In genomic region chr3:10702961-10703740, GRCh38 we compare ENCODE assay signal across 11 cellular contexts.
DNase-seq lines count a peak whose midpoint lies in the region; ATAC-seq and TF ChIP-seq lines count a peak whose summit lies in the region.
"Had no signal": no experiment of that assay in that cellular context is flagged by ENCODE, and none has a peak within 500 bp of the region (broad histone marks: within the 10 kb centered on the region; RNA-seq: fewer than 3 reads in every experiment).

No MANE protein-coding gene starts in this region.

- H3K27me3 ChIP-seq in HCT116 (ENCODE audit: insufficient read depth, low read length) = no peaks in the 10 kb centered on the region
- H3K27me3 ChIP-seq in suprapubic skin = peaks cover 62% of the 10 kb centered on the region

- no peaks in the 10 kb centered on the region for H3K4me1 Mint-ChIP-seq in Calu3 (ENCODE audit: low read depth, unreplicated experiment)
- peaks cover 14% of the 10 kb centered on the region for H3K4me1 Mint-ChIP-seq in activated T-cell treated with anti-CD3 and anti-CD28 coated beads, Interleukin-2, amount 50 U/mL, for 24 hours (ENCODE audit: low read depth)

- no peak overlapping the region for H3K9ac ChIP-seq in HCT116 (ENCODE audit: low read length)

- peak; percentile 23 for DNase-seq in Calu3
- peak; percentile 44 for DNase-seq in HCT116 (ENCODE audit: low read depth, low spot score)
- DNase-seq in activated T-cell treated with anti-CD3 and anti-CD28 coated beads, Interleukin-2, amount 50 U/mL, for 24 hours = peak; percentile 42
- peak; percentile 10 for DNase-seq in kidney tubule cell (ENCODE audit: low spot score)
- no peak for DNase-seq in GM10248 (ENCODE audit: extremely low spot score)
- no peak for DNase-seq in activated gamma-delta T cell treated with Interleukin-2 at 50 U/mL for 16 hours
- no peak for DNase-seq in activated effector memory CD4-positive, alpha-beta T cell treated with Interleukin-2 at 50 U/mL for 16 hours
- no peak for DNase-seq in suprapubic skin (ENCODE audit: low spot score in 2 of 2)
- DNase-seq: NCI-H2029 treated with DMSO at 0.1 percent for 48 hours, stomach, T-helper 17 cell had no signal

- peak; percentile 98 for ATAC-seq in HCT116
- ATAC-seq: T-helper 17 cell had no signal

- H3K27ac ChIP-seq in HCT116 (ENCODE audit: low read depth, low read length) = no peak overlapping the region
- H3K27ac ChIP-seq in suprapubic skin = no peak overlapping the region
- H3K27ac ChIP-seq: stomach had no signal

- intact Hi-C loops in Calu3 (cut with micrococcal nuclease; ENCODE audit: unreplicated experiment) = no loop called here
- intact Hi-C loops in HCT116 (cut with micrococcal nuclease) = loop anchor here (5.0 to 10.0 kb wide), 3 partner anchors 188 to 361 kb away; no protein-coding TSS in a partner anchor

- BruUV-seq in Calu3 (replicated peaks; lab: Mats Ljungman, UMichigan) (no TSS peak), HCT116 (replicated peaks; lab: Mats Ljungman, UMichigan) (no TSS peak)

- WGBS in suprapubic skin = 35% methylated on average over 14 of the region's 14 CpGs

- no peak for TF ChIP-seq POLR2A in HCT116 (IDR thresholded peaks at IDR 0.05; ENCODE audit: borderline replicate concordance, extremely low read depth, insufficient read depth, insufficient read length)
- no peak for TF ChIP-seq POLR2A in suprapubic skin (IDR thresholded peaks at IDR 0.05)

- no peak for TF ChIP-seq RAD21 in HCT116 (IDR thresholded peaks at IDR 0.05; ENCODE audit: low read depth)

- no peaks in the 10 kb centered on the region for H3K9me3 Mint-ChIP-seq in Calu3 (ENCODE audit: low read depth, unreplicated experiment)
- H3K9me3 Mint-ChIP-seq in activated T-cell treated with anti-CD3 and anti-CD28 coated beads, Interleukin-2, amount 50 U/mL, for 24 hours = no peaks in the 10 kb centered on the region

- POLR2A ChIA-PET in HCT116 (lab: Charles Lee) (interaction anchor here (0.5 kb wide), 1 partner anchor 360 kb away, joined by 4 read pairs; no protein-coding TSS in a partner anchor), GM10248 (lab: Yijun Ruan, JAX) (no interaction called here)

- no peaks in the 10 kb centered on the region for H3K79me2 ChIP-seq in HCT116 (ENCODE audit: insufficient read depth, low read length)

- H3K27me3 Mint-ChIP-seq in Calu3 (ENCODE audit: unreplicated experiment) = peaks cover 96% of the 10 kb centered on the region
- peaks cover 74% of the 10 kb centered on the region for H3K27me3 Mint-ChIP-seq in activated T-cell treated with anti-CD3 and anti-CD28 coated beads, Interleukin-2, amount 50 U/mL, for 24 hours

- H4K20me1 ChIP-seq in HCT116 (ENCODE audit: insufficient read depth) = no peaks in the 10 kb centered on the region

- peak overlapping the region; percentile 92 for H2AFZ ChIP-seq in HCT116 (ENCODE audit: low read depth, low read length, poor library complexity, severe bottlenecking)

- no peaks in the 10 kb centered on the region for H3K9me2 ChIP-seq in HCT116 (ENCODE audit: insufficient read depth)

- CTCF ChIA-PET in Calu3 (lab: Charles Lee) = no interaction called here
- CTCF ChIA-PET in HCT116 (lab: Charles Lee) = interaction anchor here (0.9 kb wide), 1 partner anchor 285 kb away, joined by 4 read pairs; no protein-coding TSS in a partner anchor
- CTCF ChIA-PET in GM10248 (lab: Yijun Ruan, JAX) = interaction anchor here (0.9 kb wide), 1 partner anchor 14 kb away, joined by 3 read pairs; no protein-coding TSS in a partner anchor

- RAD21 ChIA-PET in HCT116 (lab: Charles Lee; ENCODE audit: low non-redundant PET in 1 of 2, low total read pairs in 2 of 2, uncharacterized antibody in 2 of 2, unreplicated experiment in 2 of 2) = no interaction called here

- H3K36me3 ChIP-seq in HCT116 (ENCODE audit: control insufficient read depth in 1 of 2, insufficient read depth in 2 of 2, low read length in 2 of 2) (no peaks in the 10 kb centered on the region), suprapubic skin (no peaks in the 10 kb centered on the region)
- H3K36me3 ChIP-seq: stomach had no signal

- H3K4me2 ChIP-seq in HCT116 (ENCODE audit: low read length) = peak overlapping the region; percentile 63

- TF ChIP-seq CTCF in Calu3 (IDR thresholded peaks at IDR 0.05; ENCODE audit: unreplicated experiment) (no peak), HCT116 (IDR thresholded peaks at IDR 0.05 in 2 of 3, conservative IDR thresholded peaks at IDR 0.05 in 1 of 3; ENCODE audit: borderline replicate concordance in 1 of 3, insufficient read depth in 1 of 3, low read depth in 2 of 3, low read length in 2 of 3) (no peak), GM10248 (IDR thresholded peaks at IDR 0.05; ENCODE audit: control extremely low read depth, extremely low read depth, low read depth, missing control alignments) (no peak), suprapubic skin (IDR thresholded peaks at IDR 0.05) (no peak)

- H3K9me3 ChIP-seq in HCT116 (ENCODE audit: control insufficient read depth in 1 of 2, insufficient read depth in 1 of 2, low read depth in 1 of 2, low read length in 2 of 2) (no peaks in the 10 kb centered on the region), suprapubic skin (no peaks in the 10 kb centered on the region)

- H3K4me1 ChIP-seq in HCT116 (ENCODE audit: control insufficient read depth in 1 of 2, insufficient read depth in 2 of 2, low read length in 2 of 2) = peaks cover 0 to 13% of the 10 kb centered on the region in 2 experiments; a peak in 3 of 4 replicates
- peaks cover 7% of the 10 kb centered on the region for H3K4me1 ChIP-seq in suprapubic skin

- H3K4me3 ChIP-seq in HCT116 (replicated peaks in 1 of 2; ENCODE audit: low read depth in 1 of 2, low read length in 2 of 2) = no peak overlapping the region
- H3K4me3 ChIP-seq in suprapubic skin = no peak overlapping the region
- H3K4me3 ChIP-seq: stomach had no signal

- peaks cover 4% of the 10 kb centered on the region for H3K36me3 Mint-ChIP-seq in Calu3 (ENCODE audit: insufficient read depth, unreplicated experiment)
- no peaks in the 10 kb centered on the region for H3K36me3 Mint-ChIP-seq in activated T-cell treated with anti-CD3 and anti-CD28 coated beads, Interleukin-2, amount 50 U/mL, for 24 hours (ENCODE audit: low read depth)

- no peak overlapping the region for H3K4me3 Mint-ChIP-seq in Calu3 (ENCODE audit: low read depth, unreplicated experiment)
- no peak overlapping the region for H3K4me3 Mint-ChIP-seq in activated T-cell treated with anti-CD3 and anti-CD28 coated beads, Interleukin-2, amount 50 U/mL, for 24 hours
- H3K4me3 Mint-ChIP-seq: T-helper 17 cell had no signal

- no peak overlapping the region for H3K27ac Mint-ChIP-seq in Calu3 (ENCODE audit: unreplicated experiment)
- no peak overlapping the region for H3K27ac Mint-ChIP-seq in activated T-cell treated with anti-CD3 and anti-CD28 coated beads, Interleukin-2, amount 50 U/mL, for 24 hours
- H3K27ac Mint-ChIP-seq: T-helper 17 cell had no signal

- TF ChIP-seq EP300 in suprapubic skin (IDR thresholded peaks at IDR 0.05) = no peak

TF ChIP-seq in HCT116, 20 proteins besides CTCF, POLR2A, EP300 and RAD21:
- TF ChIP-seq SP1 (IDR thresholded peaks at IDR 0.05; ENCODE audit: low read depth) (no peak), ELF1 (IDR thresholded peaks at IDR 0.05; ENCODE audit: borderline replicate concordance, low read depth) (no peak), POLR2AphosphoS5 (IDR thresholded peaks at IDR 0.05; ENCODE audit: low read depth, low read length) (0 out of 2 replicates have a peak, but pooled peaks have one; percentile 23), FOSL1 (IDR thresholded peaks at IDR 0.05; ENCODE audit: low read depth) (no peak)
TF ChIP-seq in HCT116: peak in this region for 1.

Comparison
In these comparisons a context has a peak if more than half of its experiments do, and no peak if none do; other contexts are left out.
1. DNase-seq: peak in Calu3 (single experiment), HCT116 (single experiment), activated T-cell treated with anti-CD3 and anti-CD28 coated beads, Interleukin-2, amount 50 U/mL, for 24 hours (single experiment) and kidney tubule cell (single experiment); none in GM10248 (single experiment), activated gamma-delta T cell treated with Interleukin-2 at 50 U/mL for 16 hours (single experiment), activated effector memory CD4-positive, alpha-beta T cell treated with Interleukin-2 at 50 U/mL for 16 hours (single experiment) and suprapubic skin (0 of 2).